Comparison of ENCODE assay signal across 12 cellular contexts in genomic region chr10:119412831-119413737, GRCh38.
DNase-seq lines count a peak whose midpoint lies in the region; ATAC-seq and TF ChIP-seq lines count a peak whose summit lies in the region.
"Had no signal": no experiment of that assay in that cellular context is flagged by ENCODE, and none has a peak within 500 bp of the region (broad histone marks: within the 10 kb centered on the region; RNA-seq: fewer than 3 reads in every experiment).

No MANE protein-coding gene starts in this region.

- no peaks in the 10 kb centered on the region for H3K9me3 Mint-ChIP-seq in osteocyte (ENCODE audit: unreplicated experiment)
- H3K9me3 Mint-ChIP-seq: activated CD4-positive, alpha-beta memory T cell treated with anti-CD3 and anti-CD28 coated beads, Interleukin-2, amount 10 ng/mL, durations not matched to agents 7 days and 5 days had no signal

- H3K27me3 Mint-ChIP-seq in osteocyte (ENCODE audit: unreplicated experiment): no peaks in the 10 kb centered on the region
- H3K27me3 Mint-ChIP-seq: activated CD4-positive, alpha-beta memory T cell treated with anti-CD3 and anti-CD28 coated beads, Interleukin-2, amount 10 ng/mL, durations not matched to agents 7 days and 5 days had no signal

- POLR2A ChIA-PET in GM10248 (lab: Yijun Ruan, JAX): no interaction called here

- no peak overlapping the region for H3K4me3 Mint-ChIP-seq in osteocyte (ENCODE audit: unreplicated experiment)
- H3K4me3 Mint-ChIP-seq: activated CD4-positive, alpha-beta memory T cell treated with anti-CD3 and anti-CD28 coated beads, Interleukin-2, amount 10 ng/mL, durations not matched to agents 7 days and 5 days had no signal

- peaks cover 14% of the 10 kb centered on the region for H3K36me3 Mint-ChIP-seq in osteocyte (ENCODE audit: unreplicated experiment)

- peak; percentile 79 for DNase-seq in DMS79 (lab: John Stamatoyannopoulos, UW)
- peak; percentile 39 to 64 for DNase-seq in SHP77 (lab: John Stamatoyannopoulos, UW)
- peak; percentile 92 for DNase-seq in fibroblast of villous mesenchyme (ENCODE audit: low read depth)
- DNase-seq in osteocyte (ENCODE audit: extremely low spot score, unreplicated experiment): no peak
- DNase-seq in cortex of kidney (lab: John Stamatoyannopoulos, UW): no peak
- no peak for DNase-seq in GM10248 (ENCODE audit: extremely low spot score)
- DNase-seq: activated CD4-positive, alpha-beta memory T cell treated with anti-CD3 and anti-CD28 coated beads, Interleukin-2, amount 10 ng/mL, durations not matched to agents 7 days and 5 days; stimulated activated CD4-positive, alpha-beta T cell treated with anti-CD3 and anti-CD28 coated beads, Interleukin-4, amount 100 ng/mL, for 4 hours had no signal

- peak overlapping the region; percentile 76 for H3K27ac Mint-ChIP-seq in osteocyte (ENCODE audit: unreplicated experiment)
- H3K27ac Mint-ChIP-seq: activated CD4-positive, alpha-beta memory T cell treated with anti-CD3 and anti-CD28 coated beads, Interleukin-2, amount 10 ng/mL, durations not matched to agents 7 days and 5 days had no signal

- CTCF ChIA-PET in GM10248 (lab: Yijun Ruan, JAX): interaction anchor here (1.2 to 1.7 kb wide), 4 partner anchors 11 to 206 kb away, joined by 3 to 6 read pairs (median 6); partner anchors contain the start of gene GRK5

- TF ChIP-seq CTCF in fibroblast of villous mesenchyme (IDR thresholded peaks at IDR 0.05; ENCODE audit: insufficient read depth, low read depth, low read length) (no peak), osteocyte (IDR thresholded peaks at IDR 0.05) (no peak), GM10248 (IDR thresholded peaks at IDR 0.05; ENCODE audit: control extremely low read depth, extremely low read depth, low read depth, missing control alignments) (no peak)

- H3K4me3 ChIP-seq in fibroblast of villous mesenchyme (ENCODE audit: low read depth, low read length): peak overlapping the region; percentile 6
- H3K4me3 ChIP-seq: lung had no signal

- no peak for ATAC-seq in HG02973 (IDR thresholded peaks at IDR 0.05; ENCODE audit: unreplicated experiment)
- ATAC-seq in GM21723 (IDR thresholded peaks at IDR 0.05; ENCODE audit: unreplicated experiment): no peak
- ATAC-seq: Panc1 had no signal

- H3K4me1 Mint-ChIP-seq in osteocyte (ENCODE audit: unreplicated experiment): peaks cover 61% of the 10 kb centered on the region

Comparison
In these comparisons a context has a peak if more than half of its experiments do, and no peak if none do; other contexts are left out.
1. DNase-seq: peak in DMS79 (single experiment), SHP77 (2 of 2) and fibroblast of villous mesenchyme (single experiment); none in osteocyte (single experiment), cortex of kidney (single experiment) and GM10248 (single experiment).